In genomic region chr11:9249252-9249651, GRCh38 we compare ENCODE assay signal across 27 cellular contexts.
"Had no signal": no experiment of that assay in that cellular context is flagged by ENCODE, and none has a peak within 500 bp of the region (broad histone marks: within the 10 kb centered on the region; RNA-seq: fewer than 3 reads in every experiment).

No MANE protein-coding gene starts in this region.

- H3K9me3 Mint-ChIP-seq: activated B cell treated with CpG ODN at 0.5 μM for 24 hours; activated CD4-positive, alpha-beta memory T cell treated with anti-CD3 and anti-CD28 coated beads for 36 hours; activated naive CD4-positive, alpha-beta T cell treated with anti-CD3 and anti-CD28 coated beads, Interleukin-2, amount 50 U/mL, for 72 hours; activated T-cell treated with anti-CD3 and anti-CD28 coated beads, Interleukin-2, amount 50 U/mL, for 72 hours; activated T-helper 2 cell treated with anti-CD3 and anti-CD28 coated beads, Interferon-gamma antibody, Interleukin-2, Interleukin-4, amounts not matched to agents 10 μg/mL and 5 μg/mL and 100 μg/mL, durations not matched to agents 14 hours and 24 hours and 36 hours; T-helper 1 cell treated with Interleukin-12 subunit alpha and Interleukin-12 subunit beta and Interleukin-4 antibody, amounts not matched to agents 30 μg/mL and 1 μg/mL, for 36 hours had no signal

- H3K27me3 Mint-ChIP-seq: activated B cell treated with CpG ODN at 0.5 μM for 24 hours; activated CD4-positive, alpha-beta memory T cell treated with anti-CD3 and anti-CD28 coated beads for 36 hours; activated CD4-positive, alpha-beta T cell treated with anti-CD3 and anti-CD28 coated beads, Interleukin-2, amount 10 ng/mL, durations not matched to agents 7 days and 5 days had no signal

- H3K4me3 Mint-ChIP-seq: activated B cell treated with CpG ODN at 0.5 μM for 24 hours; activated CD4-positive, alpha-beta memory T cell treated with anti-CD3 and anti-CD28 coated beads for 36 hours had no signal

- H3K4me3 ChIP-seq: cardiac muscle cell, SJSA1 had no signal

- H3K27ac ChIP-seq: brain microvascular endothelial cell, SJSA1 had no signal

- H3K36me3 ChIP-seq: brain microvascular endothelial cell, cardiac muscle cell, SJSA1 had no signal

- H3K27ac Mint-ChIP-seq: activated B cell treated with CpG ODN at 0.5 μM for 24 hours; activated T-helper 2 cell treated with anti-CD3 and anti-CD28 coated beads, Interferon-gamma antibody, Interleukin-2, Interleukin-4, amounts not matched to agents 10 μg/mL and 5 μg/mL and 100 μg/mL, durations not matched to agents 14 hours and 24 hours and 36 hours had no signal

- H3K36me3 Mint-ChIP-seq: activated naive CD4-positive, alpha-beta T cell treated with anti-CD3 and anti-CD28 coated beads, Interleukin-2, amount 50 U/mL, for 72 hours had no signal

- DNase-seq: activated B cell treated with CpG ODN at 0.5 μM for 24 hours; activated CD4-positive, alpha-beta memory T cell treated with anti-CD3 and anti-CD28 coated beads for 36 hours; activated CD4-positive, alpha-beta T cell treated with anti-CD3 and anti-CD28 coated beads for 1 hour; activated CD8-positive, alpha-beta memory T cell treated with anti-CD3 and anti-CD28 coated beads, Interleukin-2, amount 50 U/mL, for 4 hours; activated gamma-delta T cell treated with Interleukin-2 at 50 U/mL for 16 hours; activated T-cell treated with anti-CD3 and anti-CD28 coated beads, Interleukin-2, amount 50 U/mL, for 72 hours; brain microvascular endothelial cell; MM.1S; NCI-H1105 treated with DMSO at 0.1 percent for 48 hours; NCI-H1436 treated with DMSO at 0.1 percent for 48 hours; NCI-H187; NCI-H2081; NCI-H510A treated with DMSO at 0.1 percent for 48 hours; NCI-H69; NK-92 treated with Interleukin-12 subunit alpha and Interleukin-12 subunit beta, amount 100 ng/mL, for 24 hours; PC-3; SHP77; SW 1271; T-helper 9 cell had no signal

- H3K9me3 ChIP-seq: SJSA1 had no signal

- ATAC-seq: PC-3, SK-N-SH treated with all-trans-retinoic acid at 6 μM for 48 hours had no signal

- H3K27me3 ChIP-seq: brain microvascular endothelial cell, cardiac muscle cell, SJSA1 had no signal

- FAIRE-seq: RCC 7860 had no signal
